28 cellular contexts compared by ENCODE assay signal in genomic region chrX:24682739-24683432, GRCh38. TPM values are rescaled to one million over a fixed set of nuclear protein-coding genes. Genes with fewer than 3 reads are reported as not detected.
DNase-seq lines count a peak whose midpoint lies in the region; ATAC-seq and TF ChIP-seq lines count a peak whose summit lies in the region.
"Had no signal": no experiment of that assay in that cellular context is flagged by ENCODE, and none has a peak within 500 bp of the region (broad histone marks: within the 10 kb centered on the region; RNA-seq: fewer than 3 reads in every experiment).

No MANE protein-coding gene starts in this region.

- no peaks in the 10 kb centered on the region for H3K36me3 ChIP-seq in lower lobe of right lung
- H3K36me3 ChIP-seq: brain microvascular endothelial cell, heart right ventricle, neutrophil, prostate gland, sigmoid colon, WERI-Rb-1 had no signal

- no peaks in the 10 kb centered on the region for H3K4me1 ChIP-seq in lower lobe of right lung
- H3K4me1 ChIP-seq: heart right ventricle, prostate gland, sigmoid colon had no signal

- intact Hi-C loops in lower lobe of right lung (cut with DNase I), result no loop called here

- no peaks in the 10 kb centered on the region for H3K9me3 Mint-ChIP-seq in HFFc6
- H3K9me3 Mint-ChIP-seq: H9 had no signal

- TF ChIP-seq CTCF in lower lobe of right lung (IDR thresholded peaks at IDR 0.05) (no peak), HFFc6 (IDR thresholded peaks at IDR 0.05) (no peak)

- no peaks in the 10 kb centered on the region; the same call in none of the 2 replicates for H3K27me3 Mint-ChIP-seq in HFFc6 (ENCODE audit: insufficient read depth)
- H3K27me3 Mint-ChIP-seq: CD4-positive, alpha-beta memory T cell had no signal

- no peaks in the 10 kb centered on the region for H3K36me3 Mint-ChIP-seq in HFFc6 (ENCODE audit: low read depth)
- H3K36me3 Mint-ChIP-seq: CD4-positive, alpha-beta memory T cell had no signal

- H3K27me3 ChIP-seq in lower lobe of right lung (ENCODE audit: low read depth), result no peaks in the 10 kb centered on the region
- H3K27me3 ChIP-seq: brain microvascular endothelial cell, heart right ventricle, neutrophil, sigmoid colon had no signal

- no peak overlapping the region for H3K4me3 Mint-ChIP-seq in HFFc6
- H3K4me3 Mint-ChIP-seq: CD4-positive, alpha-beta memory T cell; H9 had no signal

- H3K27ac ChIP-seq in lower lobe of right lung, result no peak overlapping the region
- H3K27ac ChIP-seq: brain microvascular endothelial cell, epithelial cell of prostate, heart right ventricle, neutrophil, prostate gland, sigmoid colon, WERI-Rb-1 had no signal

- H3K4me1 Mint-ChIP-seq in HFFc6 (ENCODE audit: low read depth), result no peaks in the 10 kb centered on the region
- H3K4me1 Mint-ChIP-seq: CD4-positive, alpha-beta memory T cell; H9 had no signal

- peak; percentile 2 to 8 for DNase-seq in activated CD4-positive, alpha-beta T cell treated with anti-CD3 and anti-CD28 coated beads for 24 hours (ENCODE audit: low read depth in 2 of 2)
- DNase-seq in activated CD4-positive, alpha-beta T cell treated with anti-CD3 and anti-CD28 coated beads for 4 hours, result no peak
- peak in 2 of 3 donors; percentile 8 to 18 for DNase-seq in stimulated activated CD4-positive, alpha-beta T cell treated with anti-CD3 and anti-CD28 coated beads, Interleukin-12 subunit alpha, Interleukin-12 subunit beta, amount 100 ng/mL, for 48 hours (ENCODE audit: low read depth in 2 of 3, low spot score in 1 of 3)
- no peak for DNase-seq in stimulated activated CD4-positive, alpha-beta T cell treated with anti-CD3 and anti-CD28 coated beads, Interleukin-12 subunit alpha, Interleukin-12 subunit beta, amount 100 ng/mL, for 4 hours
- peak; percentile 21 to 26 for DNase-seq in stimulated activated CD4-positive, alpha-beta T cell treated with anti-CD3 and anti-CD28 coated beads, Interleukin-15, amount 100 ng/mL, for 48 hours (ENCODE audit: low read depth in 2 of 2)
- no peak for DNase-seq in lower lobe of right lung
- no peak for DNase-seq in Kasumi-1 (lab: John Stamatoyannopoulos, UW)
- DNase-seq in HFFc6, result no peak
- DNase-seq: 8988T; activated CD8-positive, alpha-beta memory T cell treated with anti-CD3 and anti-CD28 coated beads, Interleukin-2, amount 50 U/mL, for 4 hours; brain microvascular endothelial cell; CD4-positive, alpha-beta memory T cell; DMS 273 treated with DMSO at 0.1 percent for 48 hours; effector CD4-positive, alpha-beta T cell; H9; heart right ventricle; Karpas-422; left cardiac atrium; MV-4-11; NCI-H510A treated with DMSO at 0.1 percent for 48 hours; PC-3; sigmoid colon; trophoblast cell; WERI-Rb-1 had no signal

- H3K9me3 ChIP-seq in lower lobe of right lung, result no peaks in the 10 kb centered on the region
- H3K9me3 ChIP-seq: heart right ventricle, neutrophil, prostate gland, sigmoid colon had no signal

- no peak overlapping the region for H3K27ac Mint-ChIP-seq in HFFc6
- H3K27ac Mint-ChIP-seq: CD4-positive, alpha-beta memory T cell; H9 had no signal

- no peak for ATAC-seq in lower lobe of right lung
- ATAC-seq: heart right ventricle, left cardiac atrium, PC-3, Right ventricle myocardium inferior had no signal

- H3K4me3 ChIP-seq in lower lobe of right lung, result no peak overlapping the region
- H3K4me3 ChIP-seq: heart right ventricle, prostate gland, sigmoid colon had no signal

RNA-seq across cellular contexts. Expression of gene POLA1, which starts 10.8 kb away (rescaled TPM):
- total RNA-seq in lower lobe of right lung, result 12.3 TPM
- 10 to 100 TPM in 4 of 6 experiments, 1 to 10 TPM in 2; 6.5 to 12.5 (median 11.0) TPM for total RNA-seq in HFFc6 (2021; fragmentation: NEBNext Ultra II Directional; extraction: Animal tissue kit (Norgen Biotek cat#: 25700))

RNA-seq across cellular contexts. Expression of gene PCYT1B, which starts 35.7 kb away (rescaled TPM):
- total RNA-seq in lower lobe of right lung, result 1.2 TPM
- total RNA-seq in HFFc6 (2021; fragmentation: NEBNext Ultra II Directional; extraction: Animal tissue kit (Norgen Biotek cat#: 25700)), result not detected
- total RNA-seq: CD4-positive, alpha-beta memory T cell; PC-3; Right ventricle myocardium inferior had no signal

Comparison
In these comparisons a context has a peak if more than half of its experiments do, and no peak if none do; other contexts are left out.
1. DNase-seq: peak in activated CD4-positive, alpha-beta T cell treated with anti-CD3 and anti-CD28 coated beads for 24 hours (2 of 2), stimulated activated CD4-positive, alpha-beta T cell treated with anti-CD3 and anti-CD28 coated beads, Interleukin-12 subunit alpha, Interleukin-12 subunit beta, amount 100 ng/mL, for 48 hours (2 of 3) and stimulated activated CD4-positive, alpha-beta T cell treated with anti-CD3 and anti-CD28 coated beads, Interleukin-15, amount 100 ng/mL, for 48 hours (2 of 2); none in activated CD4-positive, alpha-beta T cell treated with anti-CD3 and anti-CD28 coated beads for 4 hours (0 of 2), stimulated activated CD4-positive, alpha-beta T cell treated with anti-CD3 and anti-CD28 coated beads, Interleukin-12 subunit alpha, Interleukin-12 subunit beta, amount 100 ng/mL, for 4 hours (single experiment), lower lobe of right lung (single experiment), Kasumi-1 (0 of 2) and HFFc6 (single experiment).